Comparison of ENCODE assay signal across 9 cellular contexts in genomic region chr7:77330169-77330882, GRCh38.
DNase-seq lines count a peak whose midpoint lies in the region; ATAC-seq, FAIRE-seq and TF ChIP-seq lines count a peak whose summit lies in the region.
"Had no signal": no experiment of that assay in that cellular context is flagged by ENCODE, and none has a peak within 500 bp of the region (broad histone marks: within the 10 kb centered on the region; RNA-seq: fewer than 3 reads in every experiment).

No MANE protein-coding gene starts in this region.

- peak overlapping the region; percentile 67 for H3K27ac Mint-ChIP-seq in dendritic cell treated with granulocyte-macrophage colony-stimulating factor and Interleukin-4, amounts not matched to agents 40 ng/mL and 50 ng/mL, for 4 days

- H3K9me3 Mint-ChIP-seq in dendritic cell treated with granulocyte-macrophage colony-stimulating factor and Interleukin-4, amounts not matched to agents 40 ng/mL and 50 ng/mL, for 4 days = no peaks in the 10 kb centered on the region

- intact Hi-C loops in dendritic cell treated with granulocyte-macrophage colony-stimulating factor and Interleukin-4, amounts not matched to agents 40 ng/mL and 50 ng/mL, for 4 days (cut with micrococcal nuclease) = loop anchor here (5.0 to 10.0 kb wide), 3 partner anchors 83 to 203 kb away; partner anchors contain the start of gene FGL2
- intact Hi-C loops in kidney (cut with DNase I) (no loop called here), adrenal gland (cut with DNase I) (loop anchor here in 1 of 2 donors (10.0 kb wide), 1 partner anchor 206 kb away; the partner anchor contains the start of gene CCDC146)

- TF ChIP-seq POLR2A in tibial nerve (IDR thresholded peaks at IDR 0.05) (no peak), adrenal gland (IDR thresholded peaks at IDR 0.05) (no peak)

- H3K4me1 Mint-ChIP-seq in dendritic cell treated with granulocyte-macrophage colony-stimulating factor and Interleukin-4, amounts not matched to agents 40 ng/mL and 50 ng/mL, for 4 days (ENCODE audit: low read depth) = peaks cover 50% of the 10 kb centered on the region

- peak; percentile 60 to 66 for TF ChIP-seq EP300 in tibial nerve (IDR thresholded peaks at IDR 0.05)

- H3K36me3 Mint-ChIP-seq in dendritic cell treated with granulocyte-macrophage colony-stimulating factor and Interleukin-4, amounts not matched to agents 40 ng/mL and 50 ng/mL, for 4 days (ENCODE audit: low read depth) = peaks cover 73% of the 10 kb centered on the region

- no peaks in the 10 kb centered on the region for H3K36me3 ChIP-seq in tibial nerve
- H3K36me3 ChIP-seq in kidney (ENCODE audit: control insufficient read depth in 1 of 2, insufficient read depth in 2 of 2, low read length in 2 of 2) = no peaks in the 10 kb centered on the region
- no peaks in the 10 kb centered on the region for H3K36me3 ChIP-seq in adrenal gland (replicated peaks in 1 of 2)
- H3K36me3 ChIP-seq: SJSA1 had no signal

- H3K4me3 Mint-ChIP-seq in dendritic cell treated with granulocyte-macrophage colony-stimulating factor and Interleukin-4, amounts not matched to agents 40 ng/mL and 50 ng/mL, for 4 days = no peak overlapping the region

- ATAC-seq in GM18499 (IDR thresholded peaks at IDR 0.05; ENCODE audit: insufficient read depth, unreplicated experiment) = peak; percentile 64
- peak; percentile 65 for ATAC-seq in GM21825 (IDR thresholded peaks at IDR 0.05; ENCODE audit: unreplicated experiment)

- TF ChIP-seq CTCF in tibial nerve (IDR thresholded peaks at IDR 0.05) (no peak), kidney (IDR thresholded peaks at IDR 0.05; ENCODE audit: borderline replicate concordance, extremely low read depth, insufficient read depth) (no peak), adrenal gland (IDR thresholded peaks at IDR 0.05) (no peak)

- peaks cover 0 to 64% (median 36%) of the 10 kb centered on the region in 4 donors for H3K4me1 ChIP-seq in tibial nerve
- peaks cover 8 to 10% of the 10 kb centered on the region in 2 donors for H3K4me1 ChIP-seq in kidney (ENCODE audit: control insufficient read depth in 1 of 2, insufficient read depth in 1 of 2, low read depth in 1 of 2, low read length in 2 of 2)
- peaks cover 16 to 32% of the 10 kb centered on the region in 2 donors for H3K4me1 ChIP-seq in adrenal gland (replicated peaks in 1 of 2)

- H3K9me3 ChIP-seq in tibial nerve (no peaks in the 10 kb centered on the region), kidney (ENCODE audit: control insufficient read depth in 1 of 2, low read length in 2 of 2) (no peaks in the 10 kb centered on the region), adrenal gland (replicated peaks in 1 of 3) (no peaks in the 10 kb centered on the region)
- H3K9me3 ChIP-seq: SJSA1 had no signal

- H3K27me3 Mint-ChIP-seq in dendritic cell treated with granulocyte-macrophage colony-stimulating factor and Interleukin-4, amounts not matched to agents 40 ng/mL and 50 ng/mL, for 4 days = no peaks in the 10 kb centered on the region

- DNase-seq in MV-4-11 (lab: John Stamatoyannopoulos, UW) (peak; percentile 93), tibial nerve (ENCODE audit: low spot score in 2 of 2) (no peak), kidney (no peak), adrenal gland (no peak), NCI-H524 treated with DMSO at 0.1 percent for 48 hours (lab: John Stamatoyannopoulos, UW) (no peak)

- WGBS in tibial nerve, 2 donors = 66 to 68% methylated on average over 6 of the region's 6 CpGs
- whole genome bisulfite sequencing in adrenal gland, 4 donors = 60 to 71% (median 67%) methylated on average over 6 of the region's 6 CpGs

- H3K27me3 ChIP-seq in tibial nerve (no peaks in the 10 kb centered on the region), adrenal gland (no peaks in the 10 kb centered on the region)
- H3K27me3 ChIP-seq: SJSA1 had no signal

- H3K9ac ChIP-seq in kidney (ENCODE audit: low read length in 2 of 2) = no peak overlapping the region

- FAIRE-seq in kidney (lab: Jason Lieb, UNC) = no peak

- H3K27ac ChIP-seq in tibial nerve = peak overlapping the region in 3 of 4 donors; percentile 41 to 82 (median 79)
- peak overlapping the region in 1 of 2 donors; percentile 1 for H3K27ac ChIP-seq in kidney (ENCODE audit: low read depth in 2 of 2, low read length in 2 of 2)
- peak overlapping the region in 1 of 5 donors; percentile 13 for H3K27ac ChIP-seq in adrenal gland
- H3K27ac ChIP-seq: SJSA1 had no signal

- H3K4me3 ChIP-seq in tibial nerve (no peak overlapping the region), kidney (ENCODE audit: low read length in 2 of 2) (no peak overlapping the region), adrenal gland (no peak overlapping the region)
- H3K4me3 ChIP-seq: SJSA1 had no signal
